Comparison of ENCODE assay signal across 17 cellular contexts in genomic region chr17:47968836-47969235, GRCh38. TPM values are rescaled to one million over a fixed set of nuclear protein-coding genes. Genes with fewer than 3 reads are reported as not detected.
DNase-seq lines count a peak whose midpoint lies in the region; ATAC-seq and TF ChIP-seq lines count a peak whose summit lies in the region.
"Had no signal": no experiment of that assay in that cellular context is flagged by ENCODE, and none has a peak within 500 bp of the region (broad histone marks: within the 10 kb centered on the region; RNA-seq: fewer than 3 reads in every experiment).

No MANE protein-coding gene starts in this region.

- H3K14ac ChIP-seq in IMR-90 (replicated peaks; ENCODE audit: low read depth, low read length), result no peak overlapping the region

- no peak overlapping the region for H2AFZ ChIP-seq in IMR-90 (replicated peaks; ENCODE audit: low read length, poor library complexity)

- no peak overlapping the region for H3K4ac ChIP-seq in IMR-90 (ENCODE audit: low read depth, low read length)

- H2AK5ac ChIP-seq in IMR-90 (ENCODE audit: low read depth, low read length), result peak overlapping the region; percentile 73; the same call in 1 of the 2 replicates

- H3K27ac ChIP-seq in IMR-90 (ENCODE audit: insufficient read depth, low read length) (peak overlapping the region; percentile 9; the same call in 1 of the 2 replicates), RWPE2 (ENCODE audit: poor library complexity, severe bottlenecking) (peak overlapping the region; percentile 87)
- H3K27ac ChIP-seq: C4-2B had no signal

- peaks cover 2% of the 10 kb centered on the region; the same call in 1 of the 2 replicates for H3K36me3 ChIP-seq in IMR-90 (ENCODE audit: control insufficient read depth, insufficient read depth, low read length)
- peaks cover 12% of the 10 kb centered on the region for H3K36me3 ChIP-seq in RWPE2 (ENCODE audit: low read depth)

- no peak overlapping the region for H3K23ac ChIP-seq in IMR-90 (ENCODE audit: low read depth, low read length)

- no peak overlapping the region; the same call in 1 of the 2 replicates for H2BK120ac ChIP-seq in IMR-90 (ENCODE audit: low read depth, low read length)

- intact Hi-C loops in IMR-90 (cut with micrococcal nuclease), result no loop called here

- WGBS in IMR-90 (ENCODE audit: extremely low coverage in 2 of 2, insufficient read length in 1 of 2), 2 experiments, result 100% methylated on average over 3 of the region's 5 CpGs; no CpG with 5 or more reads in 1 of the 2 experiments

- no peak overlapping the region for H2BK15ac ChIP-seq in IMR-90 (ENCODE audit: low read depth, low read length)

- ATAC-seq in IMR-90 (ENCODE audit: low read depth), result no peak
- ATAC-seq in RWPE2 (ENCODE audit: low read depth), result no peak
- ATAC-seq in HG03571 (IDR thresholded peaks at IDR 0.05; ENCODE audit: unreplicated experiment), result no peak
- ATAC-seq in GM18870 (IDR thresholded peaks at IDR 0.05; ENCODE audit: unreplicated experiment), result no peak

- H3K9me1 ChIP-seq in IMR-90 (ENCODE audit: insufficient read depth, low read length), result peaks cover 12% of the 10 kb centered on the region

- CTCF ChIA-PET in IMR-90 (lab: Yijun Ruan, JAX), result interaction anchor here (1.0 to 1.3 kb wide), 2 partner anchors 19 to 22 kb away, joined by 4 read pairs; no protein-coding TSS in a partner anchor

- no peaks in the 10 kb centered on the region for H4K20me1 ChIP-seq in IMR-90 (ENCODE audit: insufficient read depth, low read length)

- H4K5ac ChIP-seq in IMR-90 (ENCODE audit: low read depth, low read length), result no peak overlapping the region

- H3K4me1 ChIP-seq in IMR-90 (ENCODE audit: control insufficient read depth, insufficient read depth, low read length), result peaks cover 17% of the 10 kb centered on the region
- H3K4me1 ChIP-seq in RWPE2 (ENCODE audit: insufficient read depth, poor library complexity, severe bottlenecking), result peaks cover 21% of the 10 kb centered on the region

- no TSS peak for BruUV-seq in IMR-90 (replicated peaks; lab: Mats Ljungman, UMichigan)

- no peak overlapping the region for H2AK9ac ChIP-seq in IMR-90 (replicated peaks; ENCODE audit: low read depth, low read length, poor library complexity)

- H2BK5ac ChIP-seq in IMR-90 (ENCODE audit: low read depth, low read length, poor library complexity, severe bottlenecking), result no peak overlapping the region

- peaks cover 14 to 33% of the 10 kb centered on the region in 2 experiments for H3K79me1 ChIP-seq in IMR-90 (ENCODE audit: low read depth in 1 of 2, low read length in 2 of 2)

- no peak overlapping the region for H4K8ac ChIP-seq in IMR-90 (ENCODE audit: low read depth in 2 of 2, low read length in 2 of 2)

- H3K4me2 ChIP-seq in IMR-90 (ENCODE audit: low read depth, low read length), result no peak overlapping the region

- H3K9ac ChIP-seq in IMR-90 (ENCODE audit: low read depth, low read length), result no peak overlapping the region

- H4K91ac ChIP-seq in IMR-90 (ENCODE audit: insufficient read depth, low read depth, low read length), result peak overlapping the region; percentile 31

- H3K56ac ChIP-seq in IMR-90 (ENCODE audit: extremely low read depth, insufficient read depth, low read length), result no peak overlapping the region

- TF ChIP-seq POLR2A in IMR-90 (IDR thresholded peaks at IDR 0.05; ENCODE audit: low read depth, low read length), result no peak

- H3K9me3 ChIP-seq in IMR-90 (ENCODE audit: control insufficient read depth, insufficient read depth, low read length) (no peaks in the 10 kb centered on the region), RWPE2 (ENCODE audit: severe bottlenecking) (no peaks in the 10 kb centered on the region)

- TF ChIP-seq RAD21 in IMR-90 (IDR thresholded peaks at IDR 0.05; ENCODE audit: low read length), result no peak

- H2BK20ac ChIP-seq in IMR-90 (ENCODE audit: low read depth, low read length), result peak overlapping the region; percentile 44; the same call in 1 of the 2 replicates

- DNase-seq in IMR-90 (peak; percentile 45), RWPE2 (ENCODE audit: low spot score) (no peak), fibroblast of villous mesenchyme (ENCODE audit: low read depth) (peak; percentile 93), HCEC 1CT (no peak), inferior parietal cortex (ENCODE audit: extremely low spot score) (no peak)
- DNase-seq: AML-193; CD4-positive, alpha-beta memory T cell; DMS153; DMS79; GDM1; GOT3; H7 had no signal

- dilution Hi-C loops in IMR-90 (cut with HindIII; ENCODE audit: low sequenced_read_pairs, unreplicated experiment), result no loop called here

- H3K4me3 ChIP-seq in IMR-90 (ENCODE audit: insufficient read depth, low read depth, low read length), result no peak overlapping the region
- H3K4me3 ChIP-seq in RWPE2 (ENCODE audit: severe bottlenecking), result no peak overlapping the region
- H3K4me3 ChIP-seq in fibroblast of villous mesenchyme (ENCODE audit: low read depth, low read length), result no peak overlapping the region

- POLR2A ChIA-PET in IMR-90 (lab: Charles Lee; ENCODE audit: unreplicated experiment), result no interaction called here

- in situ Hi-C loops in IMR-90 (cut with MboI; ENCODE audit: low sequenced_read_pairs), result no loop called here

- no peak for TF ChIP-seq CTCF in IMR-90 (conservative IDR thresholded peaks at IDR 0.05; ENCODE audit: low read depth, low read length)
- TF ChIP-seq CTCF in RWPE2 (IDR thresholded peaks at IDR 0.05; ENCODE audit: poor library complexity, severe bottlenecking), result no peak
- TF ChIP-seq CTCF in fibroblast of villous mesenchyme (IDR thresholded peaks at IDR 0.05; ENCODE audit: insufficient read depth, low read depth, low read length), result no peak

- H3K18ac ChIP-seq in IMR-90 (ENCODE audit: low read depth, low read length), result no peak overlapping the region

- H3K27me3 ChIP-seq in IMR-90 (ENCODE audit: control insufficient read depth, insufficient read depth, low read length), result no peaks in the 10 kb centered on the region
- no peaks in the 10 kb centered on the region for H3K27me3 ChIP-seq in RWPE2 (ENCODE audit: insufficient read depth, poor library complexity, severe bottlenecking)

TF ChIP-seq in IMR-90, 13 proteins besides CTCF, POLR2A, EP300 and RAD21:
- no peak for TF ChIP-seq CEBPB (IDR thresholded peaks at IDR 0.05; ENCODE audit: low read depth, low read length)
- TF ChIP-seq USF2 (IDR thresholded peaks at IDR 0.05; ENCODE audit: low read depth, low read length), result no peak
- no peak for TF ChIP-seq MXI1 (IDR thresholded peaks at IDR 0.05; ENCODE audit: borderline replicate concordance, low read depth, low read length)
- no peak for TF ChIP-seq SMC3 (IDR thresholded peaks at IDR 0.05; ENCODE audit: low read depth, low read length)
- no peak for TF ChIP-seq RCOR1 (IDR thresholded peaks at IDR 0.05; ENCODE audit: insufficient replicate concordance, low read length)
- TF ChIP-seq MAZ (IDR thresholded peaks at IDR 0.05; ENCODE audit: borderline replicate concordance, low read depth, low read length), result no peak
- TF ChIP-seq BHLHE40 (IDR thresholded peaks at IDR 0.05; ENCODE audit: low read depth, low read length), result no peak
- no peak for TF ChIP-seq ELK1 (IDR thresholded peaks at IDR 0.05; ENCODE audit: borderline replicate concordance, low read depth, low read length)

RNA-seq across cellular contexts. Expression of gene CDK5RAP3, which starts 2.1 kb away (rescaled TPM):
- 56.7 and 75.3 TPM in 2 replicates for total RNA-seq in IMR-90 (2012; rRNA removed)
- 138 and 153 TPM in 2 replicates for polyA plus RNA-seq in IMR-90 (2012; rRNA removed)
- polyA plus RNA-seq in IMR-90 (2012; cell fraction: cytosol; rRNA removed), result 46.3 and 96.7 TPM in 2 replicates
- polyA plus RNA-seq in IMR-90 (2012; cell fraction: nucleus; rRNA removed; ENCODE audit: low replicate concordance), result 1,289 and 1,731 TPM in 2 replicates
- 32.4 and 41.6 TPM in 2 replicates for total RNA-seq in fibroblast of villous mesenchyme

RNA-seq across cellular contexts. Expression of gene PRR15L, which starts 11.2 kb away (rescaled TPM):
- total RNA-seq in IMR-90 (2012; rRNA removed) (not detected in 2 replicates), fibroblast of villous mesenchyme (not detected in 2 replicates)
- polyA plus RNA-seq in IMR-90 (2012; rRNA removed), result not detected in 2 replicates
- not detected in 2 replicates for polyA plus RNA-seq in IMR-90 (2012; cell fraction: cytosol; rRNA removed)
- not detected in 2 replicates for polyA plus RNA-seq in IMR-90 (2012; cell fraction: nucleus; rRNA removed; ENCODE audit: low replicate concordance)
- total RNA-seq: CD4-positive, alpha-beta memory T cell; Daoy had no signal
- polyA plus RNA-seq: BJ had no signal

RNA-seq across cellular contexts. Expression of gene PNPO, which starts 27.5 kb away (rescaled TPM):
- total RNA-seq in IMR-90 (2012; rRNA removed) (32.5 and 34.1 TPM in 2 replicates), fibroblast of villous mesenchyme (20.0 and 49.2 TPM in 2 replicates)
- polyA plus RNA-seq in IMR-90 (2012; rRNA removed), result 13.6 and 13.9 TPM in 2 replicates
- 11.0 and 37.1 TPM in 2 replicates for polyA plus RNA-seq in IMR-90 (2012; cell fraction: cytosol; rRNA removed)
- 5.8 and 9.0 TPM in 2 replicates for polyA plus RNA-seq in IMR-90 (2012; cell fraction: nucleus; rRNA removed; ENCODE audit: low replicate concordance)

Comparison
In these comparisons a context has a peak if more than half of its experiments do, and no peak if none do; other contexts are left out.
1. DNase-seq: peak in IMR-90 (single experiment) and fibroblast of villous mesenchyme (single experiment); none in RWPE2 (single experiment), HCEC 1CT (single experiment) and inferior parietal cortex (single experiment).